ENCODE assay signal across 1 cellular context in genomic region chr17:4986951-4987766, GRCh38.
TF ChIP-seq lines count a peak whose summit lies in the region.

TSS of gene CAMTA2 (minus strand) at chr17:4987675. CDS start at chr17:4986222, 1,453 bp downstream.

TF ChIP-seq in WTC11, 78 proteins besides CTCF, POLR2A, EP300 and RAD21 (continued from another document):
- TF ChIP-seq MLX (CRISPR knock-in tag; IDR thresholded peaks at IDR 0.05) (no peak), STAT6 (CRISPR knock-in tag; conservative IDR thresholded peaks at IDR 0.05; ENCODE audit: low read depth) (no peak), TEAD1 (CRISPR knock-in tag; IDR thresholded peaks at IDR 0.05) (peak; percentile 88; the same call in 1 of the 2 replicates), GRHL2 (CRISPR knock-in tag; IDR thresholded peaks at IDR 0.05; ENCODE audit: insufficient replicate concordance, severe bottlenecking) (no peak), NFYB (CRISPR knock-in tag; conservative IDR thresholded peaks at IDR 0.05; ENCODE audit: low read depth) (no peak), ZNF671 (CRISPR knock-in tag; IDR thresholded peaks at IDR 0.05) (no peak), NR1H2 (CRISPR knock-in tag; IDR thresholded peaks at IDR 0.05) (no peak), SMAD4 (CRISPR knock-in tag; IDR thresholded peaks at IDR 0.05) (no peak), CDX4 (CRISPR knock-in tag; IDR thresholded peaks at IDR 0.05; ENCODE audit: borderline replicate concordance) (no peak), ZNF416 (CRISPR knock-in tag; IDR thresholded peaks at IDR 0.05) (no peak), E2F5 (CRISPR knock-in tag; IDR thresholded peaks at IDR 0.05) (peak; percentile 9; the same call in 1 of the 2 replicates), FOXJ3 (CRISPR knock-in tag; IDR thresholded peaks at IDR 0.05; ENCODE audit: borderline replicate concordance) (no peak), AFF4 (CRISPR knock-in tag; IDR thresholded peaks at IDR 0.05; ENCODE audit: borderline replicate concordance) (no peak), GTF2I (CRISPR knock-in tag; conservative IDR thresholded peaks at IDR 0.05) (no peak), FOXP4 (CRISPR knock-in tag; IDR thresholded peaks at IDR 0.05) (0 out of 2 replicates have a peak, but pooled peaks have one; percentile 17), MYBL2 (CRISPR knock-in tag; IDR thresholded peaks at IDR 0.05) (no peak), PRDM15 (CRISPR knock-in tag; IDR thresholded peaks at IDR 0.05) (no peak), ZNF512 (CRISPR knock-in tag; IDR thresholded peaks at IDR 0.05; ENCODE audit: borderline replicate concordance) (no peak), E2F1 (CRISPR knock-in tag; IDR thresholded peaks at IDR 0.05) (no peak), ELF4 (CRISPR knock-in tag; IDR thresholded peaks at IDR 0.05; ENCODE audit: low read depth) (no peak; the same call in 1 of the 2 replicates), NFE2L1 (CRISPR knock-in tag; IDR thresholded peaks at IDR 0.05) (no peak), SP1 (CRISPR knock-in tag; conservative IDR thresholded peaks at IDR 0.05) (peak; percentile 70; the same call in 1 of the 2 replicates), FOXK1 (CRISPR knock-in tag; IDR thresholded peaks at IDR 0.05) (peak; percentile 34; the same call in 1 of the 2 replicates), ZNF263 (CRISPR knock-in tag; IDR thresholded peaks at IDR 0.05; ENCODE audit: low read depth) (peak; percentile 24; the same call in 1 of the 2 replicates), KAT7 (CRISPR knock-in tag; IDR thresholded peaks at IDR 0.05; ENCODE audit: borderline replicate concordance) (peak; percentile 27; the same call in 1 of the 2 replicates), ZNF219 (CRISPR knock-in tag; IDR thresholded peaks at IDR 0.05; ENCODE audit: borderline replicate concordance) (0 out of 2 replicates have a peak, but pooled peaks have one; percentile 75), TCF7 (CRISPR knock-in tag; IDR thresholded peaks at IDR 0.05; ENCODE audit: low read depth) (no peak), OVOL2 (CRISPR knock-in tag; IDR thresholded peaks at IDR 0.05; ENCODE audit: borderline replicate concordance) (no peak), SOX15 (CRISPR knock-in tag; IDR thresholded peaks at IDR 0.05) (no peak), NR3C1 (CRISPR knock-in tag; conservative IDR thresholded peaks at IDR 0.05; ENCODE audit: low read depth) (no peak), E2F4 (CRISPR knock-in tag; IDR thresholded peaks at IDR 0.05; ENCODE audit: borderline replicate concordance, low read depth) (no peak), GABPB1 (CRISPR knock-in tag; IDR thresholded peaks at IDR 0.05) (no peak), RORB (CRISPR knock-in tag; IDR thresholded peaks at IDR 0.05) (no peak)
